In genomic region chr9:128688501-128689292, GRCh38 we compare ENCODE assay signal across 1 cellular context.
TF ChIP-seq lines count a peak whose summit lies in the region.

Gene SET, plus strand, starts transcription at chr9:128689222. Its CDS starts 361 bp downstream, at chr9:128689583.

TF ChIP-seq in HEK293, 187 proteins besides CTCF, POLR2A, EP300 and RAD21 (continued from another document):
- peak; percentile 16; the same call in 1 of the 2 replicates for TF ChIP-seq INSM2 (tag by site-specific recombination; IDR thresholded peaks at IDR 0.05)
- peak; percentile 22; the same call in 1 of the 2 replicates for TF ChIP-seq ZNF692 (tag by site-specific recombination; IDR thresholded peaks at IDR 0.05)
- peak; percentile 89 for TF ChIP-seq ZBTB8A (tag by site-specific recombination; IDR thresholded peaks at IDR 0.05)
- no peak for TF ChIP-seq ZNF704 (tag by site-specific recombination; IDR thresholded peaks at IDR 0.05)
- TF ChIP-seq ZSCAN16 (tag by site-specific recombination; IDR thresholded peaks at IDR 0.05): no peak
- TF ChIP-seq KLF1 (tag by site-specific recombination; IDR thresholded peaks at IDR 0.05): no peak
